ENCODE assay signal across 18 cellular contexts in the genomic region with DNA sequence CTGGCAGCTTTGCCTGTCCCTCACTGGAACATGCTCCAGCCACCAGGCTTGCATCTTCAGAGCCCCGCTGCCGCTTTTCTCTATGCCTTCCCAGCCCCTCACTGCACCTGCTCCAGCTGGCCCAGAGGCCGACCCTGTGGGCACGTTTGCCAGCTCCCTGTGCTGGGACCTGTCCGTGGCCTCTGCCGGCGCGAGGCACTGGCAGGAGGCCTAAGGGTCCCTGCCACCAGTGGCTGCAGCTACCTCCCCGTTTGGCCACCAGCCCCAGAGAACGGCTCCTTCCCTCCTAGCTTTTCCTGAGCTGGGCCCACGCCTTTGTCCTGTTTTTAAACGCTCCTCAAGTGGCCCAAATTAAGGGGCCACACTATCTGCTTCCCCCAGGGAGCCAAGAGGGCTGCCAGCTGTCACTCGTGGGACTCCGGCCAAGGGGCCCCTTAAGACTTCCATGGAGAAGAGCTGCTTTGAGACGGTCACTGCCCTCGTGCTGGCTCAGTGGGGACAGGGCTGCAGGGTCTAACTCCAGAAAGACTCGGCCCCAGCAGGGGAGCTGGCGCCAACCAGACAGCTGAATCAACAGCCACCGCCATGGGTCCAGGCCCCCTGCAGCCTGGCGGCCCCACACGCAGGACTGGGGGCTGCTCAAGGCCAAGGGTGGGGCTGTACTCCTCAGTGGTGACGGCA. TPM values are rescaled to one million over a fixed set of nuclear protein-coding genes. Genes with fewer than 3 reads are reported as not detected.
DNase-seq lines count a peak whose midpoint lies in the region; ATAC-seq, FAIRE-seq and TF ChIP-seq lines count a peak whose summit lies in the region.
"Had no signal": no experiment of that assay in that cellular context is flagged by ENCODE, and none has a peak within 500 bp of the region (broad histone marks: within the 10 kb centered on the region; RNA-seq: fewer than 3 reads in every experiment).

No MANE protein-coding gene starts in this region.

- H3K23me2 ChIP-seq in H1 (ENCODE audit: low read depth, low read length) = no peaks in the 10 kb centered on the region

- H3K36me3 ChIP-seq in H1 (ENCODE audit: control insufficient read depth in 2 of 4, insufficient read depth in 4 of 4, low read length in 3 of 4) = no peaks in the 10 kb centered on the region
- no peaks in the 10 kb centered on the region for H3K36me3 ChIP-seq in skeletal muscle satellite cell (ENCODE audit: insufficient read depth, low read length)
- no peaks in the 10 kb centered on the region for H3K36me3 ChIP-seq in HAP-1 (replicated peaks)
- no peaks in the 10 kb centered on the region for H3K36me3 ChIP-seq in Caco-2 (ENCODE audit: control insufficient read depth, insufficient read depth, low read length)
- H3K36me3 ChIP-seq: gastroesophageal sphincter had no signal

- in situ Hi-C loops in HAP-1 (cut with MboI; ENCODE audit: low sequenced_read_pairs) = no loop called here

- no peak overlapping the region for H3K4me2 ChIP-seq in H1 (ENCODE audit: insufficient read depth in 1 of 2, low read depth in 2 of 2, low read length in 2 of 2)
- peak overlapping the region; percentile 14 for H3K4me2 ChIP-seq in skeletal muscle satellite cell (ENCODE audit: low read length)

- no peaks in the 10 kb centered on the region for H3K9me3 Mint-ChIP-seq in Caco-2 (ENCODE audit: unreplicated experiment)
- H3K9me3 Mint-ChIP-seq: activated naive CD4-positive, alpha-beta T cell treated with anti-CD3 and anti-CD28 coated beads, Interleukin-2, amount 10 ng/mL, durations not matched to agents 7 days and 5 days; stimulated activated naive CD8-positive, alpha-beta T cell treated with anti-CD3 and anti-CD28 coated beads, Interleukin-15, Interleukin-2, amounts not matched to agents 100 ng/mL and 50 ng/mL, for 24 hours had no signal

- no peak overlapping the region for H3K27ac Mint-ChIP-seq in Caco-2 (ENCODE audit: unreplicated experiment)
- H3K27ac Mint-ChIP-seq: activated naive CD4-positive, alpha-beta T cell treated with anti-CD3 and anti-CD28 coated beads, Interleukin-2, amount 10 ng/mL, durations not matched to agents 7 days and 5 days; stimulated activated naive CD8-positive, alpha-beta T cell treated with anti-CD3 and anti-CD28 coated beads, Interleukin-15, Interleukin-2, amounts not matched to agents 100 ng/mL and 50 ng/mL, for 24 hours; T-helper 17 cell had no signal

- H3K9me3 ChIP-seq in H1 (ENCODE audit: insufficient read depth in 2 of 2, low read depth in 1 of 2, low read length in 1 of 2) = no peaks in the 10 kb centered on the region
- no peaks in the 10 kb centered on the region for H3K9me3 ChIP-seq in skeletal muscle satellite cell (replicated peaks; ENCODE audit: low read length)
- no peaks in the 10 kb centered on the region for H3K9me3 ChIP-seq in HAP-1
- H3K9me3 ChIP-seq in Caco-2 = no peaks in the 10 kb centered on the region
- H3K9me3 ChIP-seq: gastroesophageal sphincter had no signal

- no peak overlapping the region for H3K4me3 Mint-ChIP-seq in Caco-2 (ENCODE audit: unreplicated experiment)
- H3K4me3 Mint-ChIP-seq: activated naive CD4-positive, alpha-beta T cell treated with anti-CD3 and anti-CD28 coated beads, Interleukin-2, amount 10 ng/mL, durations not matched to agents 7 days and 5 days; stimulated activated naive CD8-positive, alpha-beta T cell treated with anti-CD3 and anti-CD28 coated beads, Interleukin-15, Interleukin-2, amounts not matched to agents 100 ng/mL and 50 ng/mL, for 24 hours; T-helper 17 cell had no signal

- H4K5ac ChIP-seq in H1 (ENCODE audit: insufficient read length, low read depth, low read length) = no peak overlapping the region

- H3K27me3 Mint-ChIP-seq in Caco-2 (ENCODE audit: insufficient read depth, unreplicated experiment) = no peaks in the 10 kb centered on the region
- H3K27me3 Mint-ChIP-seq: stimulated activated naive CD8-positive, alpha-beta T cell treated with anti-CD3 and anti-CD28 coated beads, Interleukin-15, Interleukin-2, amounts not matched to agents 100 ng/mL and 50 ng/mL, for 24 hours had no signal

- H4K20me1 ChIP-seq in H1 (replicated peaks in 1 of 2; ENCODE audit: control insufficient read depth in 1 of 2, insufficient read depth in 2 of 2, low read length in 2 of 2) = no peaks in the 10 kb centered on the region

- no peak overlapping the region for H4K8ac ChIP-seq in H1 (ENCODE audit: extremely low read depth, insufficient read depth, low read length)

- no peak overlapping the region for H2AFZ ChIP-seq in H1 (ENCODE audit: low read length)

- POLR2A ChIA-PET in HEK293T (lab: Yijun Ruan, JAX) (interaction anchor here (0.6 to 4.4 kb wide), 4 partner anchors 11 to 236 kb away, joined by 3 to 20 read pairs (median 3); no protein-coding TSS in a partner anchor), H1 (lab: Charles Lee; ENCODE audit: partially characterized antibody) (interaction anchor here (1.3 to 1.4 kb wide), 2 partner anchors 25 to 59 kb away, joined by 3 read pairs; no protein-coding TSS in a partner anchor), Caco-2 (lab: Charles Lee) (no interaction called here)

- H3K9ac ChIP-seq in H1 (replicated peaks in 1 of 4; ENCODE audit: extremely low read depth in 1 of 4, low read depth in 3 of 4, low read length in 3 of 4) (no peak overlapping the region), skeletal muscle satellite cell (ENCODE audit: low read depth, low read length) (peak overlapping the region; percentile 58)

- TF ChIP-seq CTCF in H1 (IDR thresholded peaks at IDR 0.05; ENCODE audit: control extremely low read depth in 1 of 3, insufficient read depth in 1 of 3, low read depth in 1 of 3, low read length in 3 of 3) (no peak), Caco-2 (IDR thresholded peaks at IDR 0.05; ENCODE audit: insufficient read depth in 1 of 2, low read depth in 1 of 2, low read length in 1 of 2, severe bottlenecking in 1 of 2, unreplicated experiment in 1 of 2) (no peak)

- no peak overlapping the region for H3K18ac ChIP-seq in H1 (ENCODE audit: extremely low read depth, low read length)

- H2BK20ac ChIP-seq in H1 (ENCODE audit: low read length) = no peak overlapping the region

- no peak overlapping the region for H2BK15ac ChIP-seq in H1 (ENCODE audit: low read length)

- H4K91ac ChIP-seq in H1 (replicated peaks; ENCODE audit: insufficient read length, low read length) = no peak overlapping the region

- H2BK120ac ChIP-seq in H1 (replicated peaks; ENCODE audit: low read depth, low read length) = no peak overlapping the region

- no peak overlapping the region for H3K23ac ChIP-seq in H1 (ENCODE audit: insufficient read length)

- intact Hi-C loops in Caco-2 (cut with micrococcal nuclease; ENCODE audit: unreplicated experiment) = no loop called here

- H2BK5ac ChIP-seq in H1 (ENCODE audit: low read depth, low read length) = no peak overlapping the region

- H3K36me3 Mint-ChIP-seq in Caco-2 (ENCODE audit: insufficient read depth, unreplicated experiment) = no peaks in the 10 kb centered on the region
- H3K36me3 Mint-ChIP-seq: activated naive CD4-positive, alpha-beta T cell treated with anti-CD3 and anti-CD28 coated beads, Interleukin-2, amount 10 ng/mL, durations not matched to agents 7 days and 5 days had no signal

- no peak overlapping the region for H2AK5ac ChIP-seq in H1 (ENCODE audit: low read depth, low read length)

- H3K79me2 ChIP-seq in H1 (ENCODE audit: control insufficient read depth in 1 of 2, insufficient read depth in 2 of 2, low read length in 2 of 2) = no peaks in the 10 kb centered on the region

- CTCF ChIA-PET in HEK293T (lab: Yijun Ruan, JAX) (interaction anchor here (0.6 to 2.1 kb wide), 4 partner anchors 11 to 121 kb away, joined by 3 to 6 read pairs (median 4); no protein-coding TSS in a partner anchor), H1 (lab: Charles Lee; ENCODE audit: partially characterized antibody) (interaction anchor here (1.2 to 6.1 kb wide), 5 partner anchors 11 to 121 kb away, joined by 3 to 35 read pairs (median 18); no protein-coding TSS in a partner anchor), Caco-2 (lab: Charles Lee) (interaction anchor here (0.6 to 1.4 kb wide), 2 partner anchors 12 to 60 kb away, joined by 4 read pairs; no protein-coding TSS in a partner anchor)

- H3K27me3 ChIP-seq in H1 (replicated peaks in 1 of 4; ENCODE audit: control insufficient read depth in 3 of 4, extremely low read depth in 1 of 4, insufficient read depth in 3 of 4, low read length in 3 of 4) (no peaks in the 10 kb centered on the region), skeletal muscle satellite cell (ENCODE audit: control insufficient read depth, insufficient read depth, low read length) (no peaks in the 10 kb centered on the region), HAP-1 (ENCODE audit: low read depth) (no peaks in the 10 kb centered on the region), Caco-2 (replicated peaks; ENCODE audit: control insufficient read depth, insufficient read depth, low read length) (no peaks in the 10 kb centered on the region)
- H3K27me3 ChIP-seq: gastroesophageal sphincter had no signal

- no peak overlapping the region for H3K56ac ChIP-seq in H1 (replicated peaks; ENCODE audit: insufficient read length, low read depth, low read length)

- TF ChIP-seq RAD21 in H1 (IDR thresholded peaks at IDR 0.05 in 1 of 2, conservative IDR thresholded peaks at IDR 0.05 in 1 of 2; ENCODE audit: low read depth in 2 of 2, low read length in 2 of 2) = no peak

- no peak for ATAC-seq in GM21390 (IDR thresholded peaks at IDR 0.05; ENCODE audit: unreplicated experiment)
- ATAC-seq: gastroesophageal sphincter, left lobe of liver, T-helper 17 cell had no signal

- no peaks in the 10 kb centered on the region for H3K4me1 Mint-ChIP-seq in Caco-2 (ENCODE audit: low read depth, unreplicated experiment)

- TF ChIP-seq EP300 in H1 (IDR thresholded peaks at IDR 0.05; ENCODE audit: borderline replicate concordance in 1 of 2, low read depth in 2 of 2, low read length in 2 of 2) = no peak

- no peak for FAIRE-seq in H1 (lab: Jason Lieb, UNC)
- FAIRE-seq: GM12892 had no signal

- peak overlapping the region; percentile 60; the same call in 1 of the 2 replicates for H2BK12ac ChIP-seq in H1 (ENCODE audit: low read depth, low read length)

- no peak for TF ChIP-seq POLR2A in H1 (IDR thresholded peaks at IDR 0.05; ENCODE audit: control extremely low read depth in 1 of 2, low read depth in 2 of 2, low read length in 2 of 2)

- peaks cover 0 to 3% (median 0%) of the 10 kb centered on the region in 4 experiments; a peak in 3 of 7 replicates for H3K4me1 ChIP-seq in H1 (replicated peaks in 1 of 4; ENCODE audit: control insufficient read depth in 3 of 4, insufficient read depth in 4 of 4, low read length in 3 of 4)
- H3K4me1 ChIP-seq in skeletal muscle satellite cell (ENCODE audit: control insufficient read depth, insufficient read depth, low read length) = peaks cover 69% of the 10 kb centered on the region
- peaks cover 8% of the 10 kb centered on the region for H3K4me1 ChIP-seq in HAP-1
- H3K4me1 ChIP-seq in Caco-2 = peaks cover 2% of the 10 kb centered on the region; the same call in 1 of the 2 replicates

- BruUV-seq in Caco-2 (replicated peaks; lab: Mats Ljungman, UMichigan) = no TSS peak

- 80% methylated on average over 18 of the region's 22 CpGs; no CpG with 5 or more reads in 1 of the 2 experiments for WGBS in H1 (ENCODE audit: extremely low coverage in 1 of 2, insufficient coverage in 1 of 2, insufficient read length in 1 of 2, insufficient replicate concordance in 2 of 2, low coverage in 1 of 2, low lambda C conversion rate in 2 of 2, missing lambda C conversion rate in 1 of 2), 2 experiments

- H3K27ac ChIP-seq in H1 (ENCODE audit: low read depth, low read length) = no peak overlapping the region

- no peaks in the 10 kb centered on the region for H3K79me1 ChIP-seq in H1 (ENCODE audit: low read depth, low read length)

- H3K4me3 ChIP-seq in H1 (ENCODE audit: extremely low read depth in 1 of 4, insufficient read depth in 2 of 4, low read depth in 3 of 4, low read length in 4 of 4) (no peak overlapping the region), skeletal muscle satellite cell (ENCODE audit: low read length) (peak overlapping the region; percentile 19), HAP-1 (no peak overlapping the region), Caco-2 (ENCODE audit: low read depth, low read length) (no peak overlapping the region)
- H3K4me3 ChIP-seq: gastroesophageal sphincter had no signal

- H3K4ac ChIP-seq in H1 (replicated peaks; ENCODE audit: insufficient read length, low read depth, low read length) = no peak overlapping the region

- no peak overlapping the region for H3K14ac ChIP-seq in H1 (ENCODE audit: insufficient read length)

- DNase-seq in HEK293T (ENCODE audit: extremely low spot score) = no peak
- peak; percentile 72 for DNase-seq in NCI-H345 (lab: John Stamatoyannopoulos, UW)
- no peak for DNase-seq in H1 (ENCODE audit: low read depth in 1 of 2, low spot score in 2 of 2)
- no peak for DNase-seq in HAP-1 (ENCODE audit: low spot score in 2 of 2)
- DNase-seq in ureter (ENCODE audit: low spot score) = no peak
- DNase-seq in Caco-2 = no peak
- DNase-seq: activated CD4-positive, alpha-beta T cell treated with anti-CD3 and anti-CD28 coated beads, Interleukin-2, amount 50 U/mL, for 48 hours; activated naive CD4-positive, alpha-beta T cell treated with anti-CD3 and anti-CD28 coated beads, Interleukin-2, amount 10 ng/mL, durations not matched to agents 7 days and 5 days; Calu3; occipital lobe; stimulated activated CD4-positive, alpha-beta T cell treated with anti-CD3 and anti-CD28 coated beads, Interleukin-2, amount 100 ng/mL, for 24 hours; T-helper 17 cell had no signal

RNA-seq across cellular contexts. Expression of a gene that starts 24.6 kb away (rescaled TPM):
- 0.13 and 0.24 TPM in 2 replicates for total RNA-seq in H1 (2021; fragmentation: NEBNext Ultra II Directional; extraction: Animal tissue kit (Norgen Biotek cat#: 25700))
- 0.14 and 0.24 TPM in 2 replicates for polyA plus RNA-seq in H1 (2011; rRNA removed)
- polyA plus RNA-seq in H1 (2011; cell fraction: cytosol; rRNA removed) = 0.12 TPM
- polyA plus RNA-seq in H1 (2011; cell fraction: nucleus; rRNA removed) = 0.27 TPM
- polyA plus RNA-seq in H1 (2012, experiment 1 of 2) = 0.14 to 0.46 TPM (median 0.23 TPM) in 4 replicates
- polyA plus RNA-seq in H1 (2012, experiment 2 of 2) = 0.29 TPM
- polyA plus RNA-seq in H1 (2013, experiment 1 of 2) = 0.08 TPM
- 0.13 TPM for polyA plus RNA-seq in H1 (2013, experiment 2 of 2)
- polyA minus RNA-seq in H1 (2011; rRNA and poly(A)+ RNA removed) = 0.16 and 0.17 TPM in 2 replicates
- polyA minus RNA-seq in H1 (2011; cell fraction: cytosol; rRNA and poly(A)+ RNA removed) = not detected
- 0.30 TPM for polyA minus RNA-seq in H1 (2011; cell fraction: nucleus; rRNA and poly(A)+ RNA removed)
- not detected in 2 replicates for total RNA-seq in skeletal muscle satellite cell (2012; rRNA removed)
- total RNA-seq in ureter (58.6 TPM), Caco-2 (2022) (0.57 and 0.77 TPM in 2 replicates)
- total RNA-seq: T-helper 17 cell had no signal

Comparison
In these comparisons a context has a peak if more than half of its experiments do, and no peak if none do; other contexts are left out.
1. RNA of a gene that starts 24.6 kb away (total RNA-seq): 58.6 TPM in ureter (single experiment); 0.57 to 0.77 TPM in Caco-2 and 0.13 to 0.24 TPM in H1; every median in the first group is over 10 times any median in the second.